8 cellular contexts compared by ENCODE assay signal in genomic region chr19:34732548-34733255, GRCh38. TPM values are rescaled to one million over a fixed set of nuclear protein-coding genes. Genes with fewer than 3 reads are reported as not detected.
DNase-seq lines count a peak whose midpoint lies in the region; ATAC-seq and TF ChIP-seq lines count a peak whose summit lies in the region.

No MANE protein-coding gene starts in this region.

- intact Hi-C loops in breast epithelium (cut with DNase I; ENCODE audit: low total_unique reads): no loop called here

- H3K36me3 ChIP-seq in breast epithelium (peaks cover 3% of the 10 kb centered on the region), mucosa of stomach (ENCODE audit: control insufficient read depth, insufficient read depth, low read length) (no peaks in the 10 kb centered on the region)

- H3K4me1 ChIP-seq in breast epithelium (peaks cover 0 to 10% of the 10 kb centered on the region in 2 donors), mucosa of stomach (ENCODE audit: control insufficient read depth, insufficient read depth, low read length) (peaks cover 12% of the 10 kb centered on the region)

- no peak for TF ChIP-seq CTCF in AG04449 (IDR thresholded peaks at IDR 0.05; ENCODE audit: insufficient read depth, low read length, missing control alignments)
- no peak for TF ChIP-seq CTCF in HFFc6 (IDR thresholded peaks at IDR 0.05)
- TF ChIP-seq CTCF in breast epithelium (IDR thresholded peaks at IDR 0.05): no peak

- POLR2A ChIA-PET in AG04449 (lab: Yijun Ruan, JAX): no interaction called here

- no peak for TF ChIP-seq POLR2A in breast epithelium (IDR thresholded peaks at IDR 0.05)

- H3K27ac ChIP-seq in breast epithelium: peak overlapping the region; percentile 99 to 100

- peaks cover 0 to 9% of the 10 kb centered on the region in 2 donors for H3K9me3 ChIP-seq in breast epithelium
- H3K9me3 ChIP-seq in mucosa of stomach (ENCODE audit: control insufficient read depth, low read length): no peaks in the 10 kb centered on the region

- H3K4me1 Mint-ChIP-seq in HFFc6 (ENCODE audit: low read depth): peaks cover 23% of the 10 kb centered on the region

- peaks cover 16% of the 10 kb centered on the region for H3K9me3 Mint-ChIP-seq in HFFc6

- H3K36me3 Mint-ChIP-seq in HFFc6 (ENCODE audit: low read depth): peaks cover 28% of the 10 kb centered on the region

- peak overlapping the region; percentile 91; the same call in 1 of the 2 replicates for H3K27ac Mint-ChIP-seq in HFFc6

- H3K27me3 Mint-ChIP-seq in HFFc6 (ENCODE audit: insufficient read depth): peaks cover 9% of the 10 kb centered on the region; the same call in 1 of the 2 replicates

- ATAC-seq in GM21360 (IDR thresholded peaks at IDR 0.05; ENCODE audit: unreplicated experiment) (no peak), HG02970 (IDR thresholded peaks at IDR 0.05; ENCODE audit: low FRiP score, unreplicated experiment) (no peak)

- H3K4me3 ChIP-seq in AG04449 (ENCODE audit: low read depth, low read length) (peak overlapping the region; percentile 79), breast epithelium (peak overlapping the region; percentile 66 to 95 (median 91)), mucosa of stomach (ENCODE audit: low read length) (peak overlapping the region; percentile 52)

- no peak for DNase-seq in AG04449 (ENCODE audit: low read depth, low spot score)
- DNase-seq in HFFc6: no peak
- DNase-seq in breast epithelium (ENCODE audit: low spot score in 2 of 2): no peak
- DNase-seq in superior temporal gyrus (ENCODE audit: extremely low spot score): no peak
- no peak for DNase-seq in AG20443 (ENCODE audit: low spot score)

- CTCF ChIA-PET in AG04449 (lab: Yijun Ruan, JAX): no interaction called here

- peak overlapping the region; percentile 92 for H3K4me3 Mint-ChIP-seq in HFFc6

- H3K27me3 ChIP-seq in breast epithelium (no peaks in the 10 kb centered on the region), mucosa of stomach (ENCODE audit: control insufficient read depth, insufficient read depth, low read length) (no peaks in the 10 kb centered on the region)

- H3K9ac ChIP-seq in mucosa of stomach (ENCODE audit: low read length): peak overlapping the region; percentile 76

RNA-seq across cellular contexts. Expression of gene ZNF181, which starts 1.3 kb away (rescaled TPM):
- 1 to 10 TPM; 3.7 to 5.6 (median 4.4) TPM for total RNA-seq in HFFc6 (2021; fragmentation: NEBNext Ultra II Directional; extraction: Animal tissue kit (Norgen Biotek cat#: 25700))
- 10 to 100 TPM; 15.7 to 48.3 (median 22.0) TPM for total RNA-seq in breast epithelium

RNA-seq across cellular contexts. Expression of gene ZNF599, which starts 40.3 kb away (rescaled TPM):
- 1 to 10 TPM; 4.1 to 5.6 (median 4.8) TPM for total RNA-seq in HFFc6 (2021; fragmentation: NEBNext Ultra II Directional; extraction: Animal tissue kit (Norgen Biotek cat#: 25700))
- total RNA-seq in breast epithelium: 10 to 100 TPM in 1 of 3 donors, 1 to 10 TPM in 2; 5.6 to 12.7 (median 8.2) TPM

RNA-seq across cellular contexts. Expression of gene ZNF302, which starts 55.2 kb away (rescaled TPM):
- total RNA-seq in HFFc6 (2021; fragmentation: NEBNext Ultra II Directional; extraction: Animal tissue kit (Norgen Biotek cat#: 25700)): 10 to 100 TPM in 3 of 6 experiments, 1 to 10 TPM in 3; 8.6 to 12.0 (median 9.7) TPM
- 10 to 100 TPM; 24.2 to 54.2 (median 33.1) TPM for total RNA-seq in breast epithelium

RNA-seq across cellular contexts. Expression of gene SCGB2B2, which starts 55.7 kb away (rescaled TPM):
- total RNA-seq in HFFc6 (2021; fragmentation: NEBNext Ultra II Directional; extraction: Animal tissue kit (Norgen Biotek cat#: 25700)): under 1 TPM in 1 of 6 experiments, not detected in 5; 0.10 TPM
- 1 to 10 TPM in 1 of 3 donors, under 1 TPM in 2; 0.80 to 5.6 (median 0.98) TPM for total RNA-seq in breast epithelium
